Comparison of ENCODE assay signal across 1 cellular context in the genomic region with DNA sequence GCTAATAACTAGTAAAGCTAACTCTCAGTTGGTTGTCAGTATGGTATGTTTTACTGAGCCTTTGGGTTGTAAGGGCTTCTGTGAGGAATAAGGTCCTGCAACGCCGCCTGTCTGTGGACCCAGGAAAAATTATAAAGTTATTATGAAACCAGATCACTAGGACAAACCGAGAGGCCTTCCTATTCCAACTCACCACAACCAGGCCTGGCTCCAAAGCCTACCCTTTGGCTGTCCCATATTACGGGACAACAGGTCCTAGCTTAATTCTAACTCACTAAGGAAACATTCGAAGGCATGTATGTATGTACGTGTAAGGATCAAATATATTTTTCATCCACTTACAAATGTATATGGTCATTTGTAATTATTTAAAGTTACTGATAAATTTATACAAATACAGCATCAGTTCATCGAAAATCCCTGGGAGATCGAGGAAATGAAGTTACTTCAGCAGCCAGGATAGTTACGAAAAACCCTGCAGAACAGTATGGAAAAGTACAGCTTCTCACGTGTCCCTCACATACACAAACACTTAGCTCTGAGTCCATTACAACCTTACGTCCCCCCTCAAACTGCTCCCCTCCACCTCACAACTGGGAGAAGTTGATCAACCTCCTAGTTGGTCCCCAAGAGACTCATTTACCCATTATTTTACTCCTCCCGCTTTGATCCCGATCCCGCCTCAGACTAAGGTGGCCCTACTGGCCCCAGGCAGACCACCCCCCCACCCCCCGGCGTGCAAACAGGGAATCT.
TF ChIP-seq lines count a peak whose summit lies in the region.

No MANE protein-coding gene starts in this region.

TF ChIP-seq in GM12878, 131 proteins besides CTCF, POLR2A, EP300 and RAD21 (continued from another document and continues in another):
- TF ChIP-seq BACH1 (IDR thresholded peaks at IDR 0.05; ENCODE audit: borderline replicate concordance), result no peak
- no peak for TF ChIP-seq TCF7 (IDR thresholded peaks at IDR 0.05; ENCODE audit: borderline replicate concordance)
- 0 out of 2 replicates have a peak, but pooled peaks have one; percentile 24 for TF ChIP-seq SMAD5 (IDR thresholded peaks at IDR 0.05; ENCODE audit: low read depth)
- no peak for TF ChIP-seq SIX5 (IDR thresholded peaks at IDR 0.05; ENCODE audit: low read depth, low read length, severe bottlenecking)
- no peak for TF ChIP-seq RELA (IDR thresholded peaks at IDR 0.05; ENCODE audit: borderline replicate concordance, partially characterized antibody)
- TF ChIP-seq JUNB (IDR thresholded peaks at IDR 0.05), result no peak
- TF ChIP-seq POLR2AphosphoS5 (IDR thresholded peaks at IDR 0.05; ENCODE audit: low read length), result 0 out of 2 replicates have a peak, but pooled peaks have one; percentile 61
- TF ChIP-seq BHLHE40 (IDR thresholded peaks at IDR 0.05; ENCODE audit: borderline replicate concordance in 1 of 2, low read depth in 2 of 2, low read length in 1 of 2), result peak in 1 of 2 experiments; percentile 14; a peak in 1 of 4 replicates
- TF ChIP-seq NFIC (IDR thresholded peaks at IDR 0.05; ENCODE audit: low read depth, low read length), result no peak
- TF ChIP-seq, protein P1, sequence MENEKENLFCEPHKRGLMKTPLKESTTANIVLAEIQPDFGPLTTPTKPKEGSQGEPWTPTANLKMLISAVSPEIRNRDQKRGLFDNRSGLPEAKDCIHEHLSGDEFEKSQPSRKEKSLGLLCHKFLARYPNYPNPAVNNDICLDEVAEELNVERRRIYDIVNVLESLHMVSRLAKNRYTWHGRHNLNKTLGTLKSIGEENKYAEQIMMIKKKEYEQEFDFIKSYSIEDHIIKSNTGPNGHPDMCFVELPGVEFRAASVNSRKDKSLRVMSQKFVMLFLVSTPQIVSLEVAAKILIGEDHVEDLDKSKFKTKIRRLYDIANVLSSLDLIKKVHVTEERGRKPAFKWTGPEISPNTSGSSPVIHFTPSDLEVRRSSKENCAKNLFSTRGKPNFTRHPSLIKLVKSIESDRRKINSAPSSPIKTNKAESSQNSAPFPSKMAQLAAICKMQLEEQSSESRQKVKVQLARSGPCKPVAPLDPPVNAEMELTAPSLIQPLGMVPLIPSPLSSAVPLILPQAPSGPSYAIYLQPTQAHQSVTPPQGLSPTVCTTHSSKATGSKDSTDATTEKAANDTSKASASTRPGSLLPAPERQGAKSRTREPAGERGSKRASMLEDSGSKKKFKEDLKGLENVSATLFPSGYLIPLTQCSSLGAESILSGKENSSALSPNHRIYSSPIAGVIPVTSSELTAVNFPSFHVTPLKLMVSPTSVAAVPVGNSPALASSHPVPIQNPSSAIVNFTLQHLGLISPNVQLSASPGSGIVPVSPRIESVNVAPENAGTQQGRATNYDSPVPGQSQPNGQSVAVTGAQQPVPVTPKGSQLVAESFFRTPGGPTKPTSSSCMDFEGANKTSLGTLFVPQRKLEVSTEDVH (IDR thresholded peaks at IDR 0.05; ENCODE audit: low read depth, partially characterized antibody), result no peak
- TF ChIP-seq CREM (IDR thresholded peaks at IDR 0.05; ENCODE audit: low read depth), result no peak
- TF ChIP-seq SMAD1 (IDR thresholded peaks at IDR 0.05; ENCODE audit: low read depth, partially characterized antibody), result no peak
- TF ChIP-seq SKIL (IDR thresholded peaks at IDR 0.05; ENCODE audit: low read depth, poor library complexity, severe bottlenecking), result peak; percentile 65
- no peak for TF ChIP-seq SP1 (IDR thresholded peaks at IDR 0.05; ENCODE audit: low read depth, low read length)
- no peak for TF ChIP-seq REST (IDR thresholded peaks at IDR 0.05; ENCODE audit: low read depth, low read length)
- TF ChIP-seq E2F4 (IDR thresholded peaks at IDR 0.05; ENCODE audit: low read depth, low read length), result no peak
- no peak for TF ChIP-seq MEF2B (IDR thresholded peaks at IDR 0.05; ENCODE audit: partially characterized antibody, poor library complexity, severe bottlenecking)
- TF ChIP-seq MEF2A (IDR thresholded peaks at IDR 0.05; ENCODE audit: insufficient read depth, low read depth, low read length), result 0 out of 2 replicates have a peak, but pooled peaks have one; percentile 11
- TF ChIP-seq CHD1 (IDR thresholded peaks at IDR 0.05; ENCODE audit: low read depth, low read length), result no peak
- TF ChIP-seq, protein P2, sequence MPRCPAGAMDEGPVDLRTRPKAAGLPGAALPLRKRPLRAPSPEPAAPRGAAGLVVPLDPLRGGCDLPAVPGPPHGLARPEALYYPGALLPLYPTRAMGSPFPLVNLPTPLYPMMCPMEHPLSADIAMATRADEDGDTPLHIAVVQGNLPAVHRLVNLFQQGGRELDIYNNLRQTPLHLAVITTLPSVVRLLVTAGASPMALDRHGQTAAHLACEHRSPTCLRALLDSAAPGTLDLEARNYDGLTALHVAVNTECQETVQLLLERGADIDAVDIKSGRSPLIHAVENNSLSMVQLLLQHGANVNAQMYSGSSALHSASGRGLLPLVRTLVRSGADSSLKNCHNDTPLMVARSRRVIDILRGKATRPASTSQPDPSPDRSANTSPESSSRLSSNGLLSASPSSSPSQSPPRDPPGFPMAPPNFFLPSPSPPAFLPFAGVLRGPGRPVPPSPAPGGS (IDR thresholded peaks at IDR 0.05; ENCODE audit: borderline replicate concordance, insufficient read depth, low read depth, low read length, poor library complexity, severe bottlenecking), result no peak
- no peak for TF ChIP-seq HDAC6 (IDR thresholded peaks at IDR 0.05; ENCODE audit: unreplicated experiment)
- TF ChIP-seq PML (IDR thresholded peaks at IDR 0.05; ENCODE audit: low read length), result 0 out of 2 replicates have a peak, but pooled peaks have one; percentile 3
- 0 out of 2 replicates have a peak, but pooled peaks have one; percentile 3 for TF ChIP-seq MXI1 (IDR thresholded peaks at IDR 0.05; ENCODE audit: low read depth, low read length)
- TF ChIP-seq RUNX3 (IDR thresholded peaks at IDR 0.05; ENCODE audit: low read length), result peak; percentile 40
- TF ChIP-seq, protein P3, sequence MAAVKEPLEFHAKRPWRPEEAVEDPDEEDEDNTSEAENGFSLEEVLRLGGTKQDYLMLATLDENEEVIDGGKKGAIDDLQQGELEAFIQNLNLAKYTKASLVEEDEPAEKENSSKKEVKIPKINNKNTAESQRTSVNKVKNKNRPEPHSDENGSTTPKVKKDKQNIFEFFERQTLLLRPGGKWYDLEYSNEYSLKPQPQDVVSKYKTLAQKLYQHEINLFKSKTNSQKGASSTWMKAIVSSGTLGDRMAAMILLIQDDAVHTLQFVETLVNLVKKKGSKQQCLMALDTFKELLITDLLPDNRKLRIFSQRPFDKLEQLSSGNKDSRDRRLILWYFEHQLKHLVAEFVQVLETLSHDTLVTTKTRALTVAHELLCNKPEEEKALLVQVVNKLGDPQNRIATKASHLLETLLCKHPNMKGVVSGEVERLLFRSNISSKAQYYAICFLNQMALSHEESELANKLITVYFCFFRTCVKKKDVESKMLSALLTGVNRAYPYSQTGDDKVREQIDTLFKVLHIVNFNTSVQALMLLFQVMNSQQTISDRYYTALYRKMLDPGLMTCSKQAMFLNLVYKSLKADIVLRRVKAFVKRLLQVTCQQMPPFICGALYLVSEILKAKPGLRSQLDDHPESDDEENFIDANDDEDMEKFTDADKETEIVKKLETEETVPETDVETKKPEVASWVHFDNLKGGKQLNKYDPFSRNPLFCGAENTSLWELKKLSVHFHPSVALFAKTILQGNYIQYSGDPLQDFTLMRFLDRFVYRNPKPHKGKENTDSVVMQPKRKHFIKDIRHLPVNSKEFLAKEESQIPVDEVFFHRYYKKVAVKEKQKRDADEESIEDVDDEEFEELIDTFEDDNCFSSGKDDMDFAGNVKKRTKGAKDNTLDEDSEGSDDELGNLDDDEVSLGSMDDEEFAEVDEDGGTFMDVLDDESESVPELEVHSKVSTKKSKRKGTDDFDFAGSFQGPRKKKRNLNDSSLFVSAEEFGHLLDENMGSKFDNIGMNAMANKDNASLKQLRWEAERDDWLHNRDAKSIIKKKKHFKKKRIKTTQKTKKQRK (IDR thresholded peaks at IDR 0.05; ENCODE audit: low read depth, low read length), result no peak
- TF ChIP-seq MLLT1 (IDR thresholded peaks at IDR 0.05), result no peak
- TF ChIP-seq ZZZ3 (IDR thresholded peaks at IDR 0.05; ENCODE audit: control insufficient read depth, insufficient read length, low read depth), result no peak
- no peak for TF ChIP-seq CREB1 (IDR thresholded peaks at IDR 0.05; ENCODE audit: low read depth)
- TF ChIP-seq GATAD2B (conservative IDR thresholded peaks at IDR 0.05; ENCODE audit: low read depth), result no peak
- TF ChIP-seq USF2 (IDR thresholded peaks at IDR 0.05; ENCODE audit: borderline replicate concordance, low read depth, low read length), result no peak
- TF ChIP-seq ZSCAN29 (IDR thresholded peaks at IDR 0.05), result no peak
- no peak for TF ChIP-seq IRF4 (IDR thresholded peaks at IDR 0.05; ENCODE audit: low read depth, low read length)
- peak; percentile 32; the same call in 1 of the 2 replicates for TF ChIP-seq ZNF24 (IDR thresholded peaks at IDR 0.05)
- no peak for TF ChIP-seq ZBED1 (IDR thresholded peaks at IDR 0.05; ENCODE audit: borderline replicate concordance)
- TF ChIP-seq TBL1XR1 (IDR thresholded peaks at IDR 0.05; ENCODE audit: low read depth, low read length), result no peak
- no peak for TF ChIP-seq IRF3 (IDR thresholded peaks at IDR 0.05)
- peak; percentile 21; the same call in 1 of the 2 replicates for TF ChIP-seq RAD51 (IDR thresholded peaks at IDR 0.05)
